In the genomic region with DNA sequence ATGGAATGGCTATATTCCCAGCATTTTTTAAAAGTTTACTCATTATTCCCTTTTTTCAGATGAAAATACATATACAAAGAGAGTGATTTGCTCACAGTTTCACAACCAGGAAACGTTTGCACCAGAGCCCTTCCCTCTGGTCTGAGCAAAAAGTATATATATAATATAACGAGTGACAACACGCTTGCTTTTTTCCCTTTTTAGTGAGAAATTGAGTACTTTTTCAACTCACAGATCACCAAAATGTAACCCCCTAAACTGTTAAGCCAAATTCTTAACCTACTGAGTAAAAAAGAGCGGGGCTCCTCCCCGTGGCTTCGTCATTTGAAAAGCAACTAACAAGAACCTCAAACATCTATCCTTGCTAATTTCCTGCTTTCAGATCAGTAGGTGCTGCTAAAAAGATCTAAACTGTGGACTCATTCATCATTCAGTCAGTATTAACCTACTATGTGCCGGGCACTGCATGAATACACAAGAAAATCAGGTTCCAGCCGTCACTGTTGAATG, we compare ENCODE assay signal across 2 cellular contexts.
TF ChIP-seq lines count a peak whose summit lies in the region.

No MANE protein-coding gene starts in this region.

TF ChIP-seq in IMR-90, 13 proteins besides CTCF, POLR2A, EP300 and RAD21:
- no peak for TF ChIP-seq MAFK (IDR thresholded peaks at IDR 0.05; ENCODE audit: low read depth, low read length)
- no peak for TF ChIP-seq BHLHE40 (IDR thresholded peaks at IDR 0.05; ENCODE audit: low read depth, low read length)
- TF ChIP-seq FOS (IDR thresholded peaks at IDR 0.05; ENCODE audit: low read depth, low read length), result no peak
- TF ChIP-seq RCOR1 (IDR thresholded peaks at IDR 0.05; ENCODE audit: insufficient replicate concordance, low read length), result no peak
- no peak for TF ChIP-seq SMC3 (IDR thresholded peaks at IDR 0.05; ENCODE audit: low read depth, low read length)
- TF ChIP-seq MXI1 (IDR thresholded peaks at IDR 0.05; ENCODE audit: borderline replicate concordance, low read depth, low read length), result no peak
- TF ChIP-seq CEBPB (IDR thresholded peaks at IDR 0.05; ENCODE audit: low read depth, low read length), result no peak
- no peak for TF ChIP-seq RFX5 (IDR thresholded peaks at IDR 0.05; ENCODE audit: low read depth, low read length)
- no peak for TF ChIP-seq CHD1 (IDR thresholded peaks at IDR 0.05; ENCODE audit: low read depth, low read length)
- TF ChIP-seq, protein P1, sequence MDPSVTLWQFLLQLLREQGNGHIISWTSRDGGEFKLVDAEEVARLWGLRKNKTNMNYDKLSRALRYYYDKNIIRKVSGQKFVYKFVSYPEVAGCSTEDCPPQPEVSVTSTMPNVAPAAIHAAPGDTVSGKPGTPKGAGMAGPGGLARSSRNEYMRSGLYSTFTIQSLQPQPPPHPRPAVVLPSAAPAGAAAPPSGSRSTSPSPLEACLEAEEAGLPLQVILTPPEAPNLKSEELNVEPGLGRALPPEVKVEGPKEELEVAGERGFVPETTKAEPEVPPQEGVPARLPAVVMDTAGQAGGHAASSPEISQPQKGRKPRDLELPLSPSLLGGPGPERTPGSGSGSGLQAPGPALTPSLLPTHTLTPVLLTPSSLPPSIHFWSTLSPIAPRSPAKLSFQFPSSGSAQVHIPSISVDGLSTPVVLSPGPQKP (IDR thresholded peaks at IDR 0.05; ENCODE audit: borderline replicate concordance, low read depth, low read length), result no peak
- no peak for TF ChIP-seq NFE2L2 (IDR thresholded peaks at IDR 0.05; ENCODE audit: low read depth, low read length)
- TF ChIP-seq, protein P2, sequence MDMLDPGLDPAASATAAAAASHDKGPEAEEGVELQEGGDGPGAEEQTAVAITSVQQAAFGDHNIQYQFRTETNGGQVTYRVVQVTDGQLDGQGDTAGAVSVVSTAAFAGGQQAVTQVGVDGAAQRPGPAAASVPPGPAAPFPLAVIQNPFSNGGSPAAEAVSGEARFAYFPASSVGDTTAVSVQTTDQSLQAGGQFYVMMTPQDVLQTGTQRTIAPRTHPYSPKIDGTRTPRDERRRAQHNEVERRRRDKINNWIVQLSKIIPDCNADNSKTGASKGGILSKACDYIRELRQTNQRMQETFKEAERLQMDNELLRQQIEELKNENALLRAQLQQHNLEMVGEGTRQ (IDR thresholded peaks at IDR 0.05; ENCODE audit: low read depth, low read length), result no peak

TF ChIP-seq in endothelial cell of umbilical vein, 7 proteins besides CTCF, POLR2A, EP300 and RAD21:
- TF ChIP-seq GATA2 (IDR thresholded peaks at IDR 0.05; ENCODE audit: insufficient read depth, insufficient read length, low read depth, low read length), result no peak
- TF ChIP-seq JUN (IDR thresholded peaks at IDR 0.05; ENCODE audit: borderline replicate concordance, insufficient read depth, insufficient read length, low read depth), result no peak
- no peak for TF ChIP-seq EZH2 (IDR thresholded peaks at IDR 0.05; ENCODE audit: borderline replicate concordance, low read depth, low read length, severe bottlenecking)
- TF ChIP-seq POLR2AphosphoS5 (IDR thresholded peaks at IDR 0.05; ENCODE audit: insufficient read depth, low read depth, low read length), result no peak
- TF ChIP-seq, protein P3, sequence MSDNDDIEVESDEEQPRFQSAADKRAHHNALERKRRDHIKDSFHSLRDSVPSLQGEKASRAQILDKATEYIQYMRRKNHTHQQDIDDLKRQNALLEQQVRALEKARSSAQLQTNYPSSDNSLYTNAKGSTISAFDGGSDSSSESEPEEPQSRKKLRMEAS (IDR thresholded peaks at IDR 0.05; ENCODE audit: insufficient read depth, insufficient read length), result no peak
- no peak for TF ChIP-seq FOS (IDR thresholded peaks at IDR 0.05; ENCODE audit: borderline replicate concordance, insufficient read depth, low read length)
- no peak for TF ChIP-seq MYC (IDR thresholded peaks at IDR 0.05; ENCODE audit: low read depth, low read length)
